ENCODE assay signal across 12 cellular contexts in genomic region chr2:96891591-96892333, GRCh38. TPM values are rescaled to one million over a fixed set of nuclear protein-coding genes. Genes with fewer than 3 reads are reported as not detected.
A peak's percentile ranks its signal among the peaks of the same experiment; 100 is the strongest.
DNase-seq lines count a peak whose midpoint lies in the region; ATAC-seq and TF ChIP-seq lines count a peak whose summit lies in the region.
"Had no signal": no experiment of that assay in that cellular context is flagged by ENCODE, and none has a peak within 500 bp of the region (broad histone marks: within the 10 kb centered on the region; RNA-seq: fewer than 3 reads in every experiment).

No MANE protein-coding gene starts in this region.

- H3K4me1 ChIP-seq in spleen (peaks cover 35 to 75% (median 52%) of the 10 kb centered on the region in 6 donors), suprapubic skin (peaks cover 92% of the 10 kb centered on the region)

- no peak for TF ChIP-seq CTCF in coronary artery (IDR thresholded peaks at IDR 0.05)
- TF ChIP-seq CTCF in spleen (IDR thresholded peaks at IDR 0.05 in 8 of 11, conservative IDR thresholded peaks at IDR 0.05 in 3 of 11) = no peak
- TF ChIP-seq CTCF in suprapubic skin (IDR thresholded peaks at IDR 0.05) = no peak

- no peaks in the 10 kb centered on the region for H3K27me3 ChIP-seq in spleen (replicated peaks in 1 of 7)
- no peaks in the 10 kb centered on the region for H3K27me3 ChIP-seq in suprapubic skin

- H3K4me3 ChIP-seq in coronary artery (no peak overlapping the region), spleen (no peak overlapping the region), suprapubic skin (no peak overlapping the region)

- no peak for TF ChIP-seq EP300 in suprapubic skin (IDR thresholded peaks at IDR 0.05)

- POLR2A ChIA-PET in naive thymus-derived CD8-positive, alpha-beta T cell (lab: Charles Lee) = interaction anchor here (1.0 to 4.3 kb wide), 10 partner anchors 10 to 58 kb away, joined by 3 to 30 read pairs (median 6); partner anchors contain the start of genes ANKRD39 and SEMA4C

- H3K4me3 Mint-ChIP-seq in naive thymus-derived CD8-positive, alpha-beta T cell = peak overlapping the region in 8 of 10 donors; percentile 1 to 72 (median 54)
- H3K4me3 Mint-ChIP-seq: activated B cell treated with CpG ODN at 0.5 μM for 24 hours had no signal

- H3K9me3 ChIP-seq in spleen = no peaks in the 10 kb centered on the region
- H3K9me3 ChIP-seq in suprapubic skin = no peaks in the 10 kb centered on the region

- peaks cover 0 to 4% (median 0%) of the 10 kb centered on the region in 6 donors for H3K36me3 ChIP-seq in spleen
- no peaks in the 10 kb centered on the region for H3K36me3 ChIP-seq in suprapubic skin

- intact Hi-C loops in spleen (cut with DNase I; ENCODE audit: low total_unique reads) = no loop called here

- 64 to 70% (median 67%) methylated on average over 11 of the region's 11 CpGs for WGBS in spleen, 5 donors
- 61% methylated on average over 10 of the region's 11 CpGs for WGBS in suprapubic skin

- peak overlapping the region; percentile 4 to 80 (median 54) for H3K27ac Mint-ChIP-seq in naive thymus-derived CD8-positive, alpha-beta T cell
- H3K27ac Mint-ChIP-seq: activated B cell treated with CpG ODN at 0.5 μM for 24 hours had no signal

- no peaks in the 10 kb centered on the region for H3K9me3 Mint-ChIP-seq in naive thymus-derived CD8-positive, alpha-beta T cell
- H3K9me3 Mint-ChIP-seq: activated B cell treated with CpG ODN at 0.5 μM for 24 hours had no signal

- H3K4me1 Mint-ChIP-seq in naive thymus-derived CD8-positive, alpha-beta T cell = peaks cover 36 to 63% (median 59%) of the 10 kb centered on the region in 4 donors

- peak overlapping the region; percentile 41 to 65 for H3K27ac ChIP-seq in coronary artery
- H3K27ac ChIP-seq in spleen = peak overlapping the region in 4 of 8 donors; percentile 20 to 52 (median 28)
- no peak overlapping the region for H3K27ac ChIP-seq in suprapubic skin
- H3K27ac ChIP-seq: HL-60 had no signal

- H3K27me3 Mint-ChIP-seq in naive thymus-derived CD8-positive, alpha-beta T cell = no peaks in the 10 kb centered on the region
- H3K27me3 Mint-ChIP-seq: activated B cell treated with CpG ODN at 0.5 μM for 24 hours had no signal

- peak; percentile 12 for DNase-seq in DMS153 (lab: John Stamatoyannopoulos, UW)
- peak; percentile 50 for DNase-seq in NCI-H2196 treated with DMSO at 0.1 percent for 48 hours (lab: John Stamatoyannopoulos, UW; ENCODE audit: unreplicated experiment)
- DNase-seq in coronary artery (ENCODE audit: low spot score) = no peak
- DNase-seq in naive thymus-derived CD8-positive, alpha-beta T cell = peak in 1 of 10 donors; percentile 47
- no peak for DNase-seq in spleen
- no peak for DNase-seq in suprapubic skin (ENCODE audit: low spot score in 2 of 2)
- DNase-seq in stimulated activated CD8-positive, alpha-beta memory T cell treated with anti-CD3 and anti-CD28 coated beads, Interleukin-4, amount 100 ng/mL, for 48 hours = no peak
- no peak for DNase-seq in NCI-H146 (lab: John Stamatoyannopoulos, UW)
- DNase-seq: activated B cell treated with CpG ODN at 0.5 μM for 24 hours; effector memory CD4-positive, alpha-beta T cell; NCI-H2227 treated with DMSO at 0.1 percent for 48 hours had no signal

- TF ChIP-seq POLR2A in spleen (IDR thresholded peaks at IDR 0.05) = no peak
- no peak for TF ChIP-seq POLR2A in suprapubic skin (IDR thresholded peaks at IDR 0.05)

- no peaks in the 10 kb centered on the region for H3K36me3 Mint-ChIP-seq in naive thymus-derived CD8-positive, alpha-beta T cell

- ATAC-seq in naive thymus-derived CD8-positive, alpha-beta T cell = peak; percentile 74 to 82

RNA-seq across cellular contexts. Expression of gene SEMA4C, which starts 21.9 kb away (rescaled TPM):
- 10 to 100 TPM; 35.6 to 38.6 TPM for total RNA-seq in naive thymus-derived CD8-positive, alpha-beta T cell
- 1 to 10 TPM; 1.9 to 2.8 (median 2.2) TPM for polyA plus RNA-seq in naive thymus-derived CD8-positive, alpha-beta T cell
- 100 to 1,000 TPM in 2 of 7 donors, 10 to 100 TPM in 5; 59.7 to 205 (median 70.3) TPM for total RNA-seq in spleen
- polyA plus RNA-seq in spleen = 10 to 100 TPM in 2 of 3 donors, 1 to 10 TPM in 1; 6.1 to 37.2 (median 16.5) TPM
- total RNA-seq in suprapubic skin = 10 to 100 TPM; 15.7 to 28.2 (median 23.5) TPM

RNA-seq across cellular contexts. Expression of gene ANKRD39, which starts 33.9 kb away (rescaled TPM):
- 10 to 100 TPM; 13.5 to 14.2 TPM for total RNA-seq in naive thymus-derived CD8-positive, alpha-beta T cell
- 10 to 100 TPM; 12.2 to 18.7 (median 16.2) TPM for polyA plus RNA-seq in naive thymus-derived CD8-positive, alpha-beta T cell
- total RNA-seq in spleen (10 to 100 TPM; 13.6 to 32.2 (median 22.5) TPM), suprapubic skin (10 to 100 TPM; 16.1 to 22.1 (median 20.6) TPM)
- polyA plus RNA-seq in spleen = 10 to 100 TPM; 13.7 to 17.7 (median 15.8) TPM

RNA-seq across cellular contexts. Expression of gene ANKRD23, which starts 47.9 kb away (rescaled TPM):
- total RNA-seq in naive thymus-derived CD8-positive, alpha-beta T cell = 10 to 100 TPM; 13.1 to 16.2 TPM
- under 1 TPM; 0.15 to 0.57 (median 0.27) TPM for polyA plus RNA-seq in naive thymus-derived CD8-positive, alpha-beta T cell
- 10 to 100 TPM in 3 of 7 donors, 1 to 10 TPM in 4; 4.6 to 19.8 (median 9.3) TPM for total RNA-seq in spleen
- polyA plus RNA-seq in spleen = 1 to 10 TPM; 2.4 to 4.9 (median 3.9) TPM
- total RNA-seq in suprapubic skin = 10 to 100 TPM in 1 of 4 donors, 1 to 10 TPM in 3; 6.1 to 22.3 (median 7.2) TPM

Comparison
In these comparisons a context has a peak if more than half of its experiments do, and no peak if none do; other contexts are left out.
1. DNase-seq: peak in DMS153 (single experiment) and NCI-H2196 treated with DMSO at 0.1 percent for 48 hours (single experiment); none in coronary artery (single experiment), spleen (single experiment), suprapubic skin (0 of 2), stimulated activated CD8-positive, alpha-beta memory T cell treated with anti-CD3 and anti-CD28 coated beads, Interleukin-4, amount 100 ng/mL, for 48 hours (single experiment) and NCI-H146 (single experiment).